25 cellular contexts compared by ENCODE assay signal in the genomic region with DNA sequence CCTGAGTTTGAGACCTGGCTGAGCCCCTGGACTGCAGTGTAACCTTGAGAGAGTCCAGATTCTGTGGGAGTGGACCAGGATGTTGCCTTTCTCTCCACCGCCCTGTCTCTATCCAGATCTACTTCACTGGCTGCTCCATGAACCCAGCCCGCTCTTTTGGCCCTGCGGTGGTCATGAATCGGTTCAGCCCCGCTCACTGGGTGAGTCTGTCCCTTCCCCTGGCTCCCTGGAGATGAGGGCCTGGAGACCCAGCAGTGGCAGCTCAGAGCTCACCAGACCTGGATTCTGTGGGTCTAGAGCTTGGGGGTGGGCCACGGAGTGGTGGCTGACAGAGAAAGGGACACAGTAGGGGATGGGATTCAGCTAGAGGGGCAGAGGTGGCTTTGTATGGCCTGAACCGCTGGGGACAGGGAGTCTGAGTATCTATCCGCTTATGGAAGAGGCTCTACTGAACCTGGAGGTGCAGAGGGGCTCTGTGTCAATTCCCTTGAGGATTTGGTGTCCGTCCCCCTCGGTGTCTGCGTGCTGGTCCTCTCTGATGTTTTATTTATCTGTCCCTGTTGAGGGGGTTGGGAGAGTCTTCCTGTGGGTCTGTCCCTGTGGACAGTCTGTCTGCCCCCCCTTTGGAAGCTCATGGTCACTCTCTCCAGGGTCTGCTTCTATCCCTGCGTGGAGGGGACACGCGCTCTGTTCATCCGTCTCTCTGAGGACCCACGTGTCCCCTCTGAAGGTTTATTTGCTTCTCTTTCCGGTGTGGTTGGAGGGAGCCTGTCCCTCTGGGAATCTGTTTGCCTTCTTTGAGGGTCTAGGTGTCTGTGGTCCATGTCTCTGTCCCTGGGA. TPM values are rescaled to one million over a fixed set of nuclear protein-coding genes. Genes with fewer than 3 reads are reported as not detected.
"Had no signal": no experiment of that assay in that cellular context is flagged by ENCODE, and none has a peak within 500 bp of the region (broad histone marks: within the 10 kb centered on the region; RNA-seq: fewer than 3 reads in every experiment).

No MANE protein-coding gene starts in this region.

- H3K4me3 ChIP-seq: left lung, lung, pancreas, tibial artery had no signal

- H3K27ac Mint-ChIP-seq: activated naive CD4-positive, alpha-beta T cell treated with anti-CD3 and anti-CD28 coated beads for 36 hours; activated naive CD8-positive, alpha-beta T cell treated with anti-CD3 and anti-CD28 coated beads, Interleukin-2, amount 10 ng/mL, durations not matched to agents 7 days and 5 days; activated T-cell treated with anti-CD3 and anti-CD28 coated beads, Interleukin-2, amount 50 U/mL, for 24 hours; activated T-helper 2 cell treated with anti-CD3 and anti-CD28 coated beads, Interferon-gamma antibody, Interleukin-2, Interleukin-4, amounts not matched to agents 10 μg/mL and 5 μg/mL and 100 μg/mL, durations not matched to agents 14 hours and 24 hours and 36 hours; naive thymus-derived CD8-positive, alpha-beta T cell had no signal

- H3K36me3 ChIP-seq: left lung, neutrophil, pancreas, tibial artery, WERI-Rb-1 had no signal

- DNase-seq: activated CD4-positive, CD25-positive, alpha-beta regulatory T cell treated with anti-CD3 and anti-CD28 coated beads, Interleukin-2, amount 50 U/mL, for 72 hours; activated naive CD4-positive, alpha-beta T cell treated with anti-CD3 and anti-CD28 coated beads for 36 hours; activated naive CD8-positive, alpha-beta T cell treated with anti-CD3 and anti-CD28 coated beads, Interleukin-2, amount 10 ng/mL, durations not matched to agents 7 days and 5 days; activated T-cell treated with anti-CD3 and anti-CD28 coated beads, Interleukin-2, amount 50 U/mL, for 24 hours; amniotic stem cell; cerebellar nuclear complex; cortex of kidney; left lung; naive thymus-derived CD8-positive, alpha-beta T cell; right cardiac atrium; stimulated activated CD4-positive, alpha-beta T cell treated with anti-CD3 and anti-CD28 coated beads, Interleukin-12 subunit alpha, Interleukin-12 subunit beta, amount 100 ng/mL, for 4 hours; stimulated activated CD4-positive, alpha-beta T cell treated with anti-CD3 and anti-CD28 coated beads, Interleukin-4, amount 100 ng/mL, for 4 hours; stimulated activated naive CD8-positive, alpha-beta T cell treated with anti-CD3 and anti-CD28 coated beads, Interleukin-15, Interleukin-2, amounts not matched to agents 100 U/mL and 50 U/mL, for 24 hours; tibial artery; WERI-Rb-1 had no signal

- H3K27ac ChIP-seq: left lung, neutrophil, tibial artery, WERI-Rb-1 had no signal

- H3K4me3 Mint-ChIP-seq: activated naive CD4-positive, alpha-beta T cell treated with anti-CD3 and anti-CD28 coated beads for 36 hours; activated naive CD8-positive, alpha-beta T cell treated with anti-CD3 and anti-CD28 coated beads, Interleukin-2, amount 10 ng/mL, durations not matched to agents 7 days and 5 days; activated T-cell treated with anti-CD3 and anti-CD28 coated beads, Interleukin-2, amount 50 U/mL, for 24 hours; naive thymus-derived CD8-positive, alpha-beta T cell had no signal

- H3K36me3 Mint-ChIP-seq: activated naive CD8-positive, alpha-beta T cell treated with anti-CD3 and anti-CD28 coated beads, Interleukin-2, amount 10 ng/mL, durations not matched to agents 7 days and 5 days had no signal

- H3K9me3 Mint-ChIP-seq: activated naive CD4-positive, alpha-beta T cell treated with anti-CD3 and anti-CD28 coated beads for 36 hours; activated naive CD8-positive, alpha-beta T cell treated with anti-CD3 and anti-CD28 coated beads, Interleukin-2, amount 10 ng/mL, durations not matched to agents 7 days and 5 days; activated T-cell treated with anti-CD3 and anti-CD28 coated beads, Interleukin-2, amount 50 U/mL, for 24 hours; activated T-helper 2 cell treated with anti-CD3 and anti-CD28 coated beads, Interferon-gamma antibody, Interleukin-2, Interleukin-4, amounts not matched to agents 10 μg/mL and 5 μg/mL and 100 μg/mL, durations not matched to agents 14 hours and 24 hours and 36 hours; naive thymus-derived CD8-positive, alpha-beta T cell had no signal

- H3K9me3 ChIP-seq: left lung, neutrophil, pancreas, tibial artery had no signal

- ATAC-seq: left lung; naive thymus-derived CD8-positive, alpha-beta T cell; right cardiac atrium; stimulated activated naive CD8-positive, alpha-beta T cell treated with anti-CD3 and anti-CD28 coated beads, Interleukin-15, Interleukin-2, amounts not matched to agents 100 U/mL and 50 U/mL, for 24 hours had no signal

RNA-seq across cellular contexts. Expression of gene AQP5, which starts 2.5 kb away (rescaled TPM):
- total RNA-seq: activated naive CD4-positive, alpha-beta T cell treated with anti-CD3 and anti-CD28 coated beads for 36 hours; activated naive CD8-positive, alpha-beta T cell treated with anti-CD3 and anti-CD28 coated beads, Interleukin-2, amount 10 ng/mL, durations not matched to agents 7 days and 5 days; activated T-helper 2 cell treated with anti-CD3 and anti-CD28 coated beads, Interferon-gamma antibody, Interleukin-2, Interleukin-4, amounts not matched to agents 10 μg/mL and 5 μg/mL and 100 μg/mL, durations not matched to agents 14 hours and 24 hours and 36 hours; epithelial cell of proximal tubule; fibroblast of villous mesenchyme; kidney epithelial cell; naive thymus-derived CD8-positive, alpha-beta T cell; T-helper 2 cell treated with Interferon-gamma antibody and Interleukin-4, amounts not matched to agents 100 ng/mL and 5 ng/mL, for 36 hours had no signal

RNA-seq across cellular contexts. Expression of gene AQP6, which starts 8.6 kb away (rescaled TPM):
- total RNA-seq: activated naive CD4-positive, alpha-beta T cell treated with anti-CD3 and anti-CD28 coated beads for 36 hours; activated naive CD8-positive, alpha-beta T cell treated with anti-CD3 and anti-CD28 coated beads, Interleukin-2, amount 10 ng/mL, durations not matched to agents 7 days and 5 days; activated T-helper 2 cell treated with anti-CD3 and anti-CD28 coated beads, Interferon-gamma antibody, Interleukin-2, Interleukin-4, amounts not matched to agents 10 μg/mL and 5 μg/mL and 100 μg/mL, durations not matched to agents 14 hours and 24 hours and 36 hours; epithelial cell of proximal tubule; fibroblast of villous mesenchyme; kidney epithelial cell; naive thymus-derived CD8-positive, alpha-beta T cell; pulmonary artery endothelial cell; T-helper 2 cell treated with Interferon-gamma antibody and Interleukin-4, amounts not matched to agents 100 ng/mL and 5 ng/mL, for 36 hours had no signal

RNA-seq across cellular contexts. Expression of gene AQP2, which starts 13.7 kb away (rescaled TPM):
- total RNA-seq: activated naive CD4-positive, alpha-beta T cell treated with anti-CD3 and anti-CD28 coated beads for 36 hours; activated naive CD8-positive, alpha-beta T cell treated with anti-CD3 and anti-CD28 coated beads, Interleukin-2, amount 10 ng/mL, durations not matched to agents 7 days and 5 days; activated T-helper 2 cell treated with anti-CD3 and anti-CD28 coated beads, Interferon-gamma antibody, Interleukin-2, Interleukin-4, amounts not matched to agents 10 μg/mL and 5 μg/mL and 100 μg/mL, durations not matched to agents 14 hours and 24 hours and 36 hours; epithelial cell of proximal tubule; fibroblast of villous mesenchyme; kidney epithelial cell; lung; naive thymus-derived CD8-positive, alpha-beta T cell; pulmonary artery endothelial cell; T-helper 2 cell treated with Interferon-gamma antibody and Interleukin-4, amounts not matched to agents 100 ng/mL and 5 ng/mL, for 36 hours; urinary bladder had no signal
